ENCODE assay signal across 24 cellular contexts in the genomic region with DNA sequence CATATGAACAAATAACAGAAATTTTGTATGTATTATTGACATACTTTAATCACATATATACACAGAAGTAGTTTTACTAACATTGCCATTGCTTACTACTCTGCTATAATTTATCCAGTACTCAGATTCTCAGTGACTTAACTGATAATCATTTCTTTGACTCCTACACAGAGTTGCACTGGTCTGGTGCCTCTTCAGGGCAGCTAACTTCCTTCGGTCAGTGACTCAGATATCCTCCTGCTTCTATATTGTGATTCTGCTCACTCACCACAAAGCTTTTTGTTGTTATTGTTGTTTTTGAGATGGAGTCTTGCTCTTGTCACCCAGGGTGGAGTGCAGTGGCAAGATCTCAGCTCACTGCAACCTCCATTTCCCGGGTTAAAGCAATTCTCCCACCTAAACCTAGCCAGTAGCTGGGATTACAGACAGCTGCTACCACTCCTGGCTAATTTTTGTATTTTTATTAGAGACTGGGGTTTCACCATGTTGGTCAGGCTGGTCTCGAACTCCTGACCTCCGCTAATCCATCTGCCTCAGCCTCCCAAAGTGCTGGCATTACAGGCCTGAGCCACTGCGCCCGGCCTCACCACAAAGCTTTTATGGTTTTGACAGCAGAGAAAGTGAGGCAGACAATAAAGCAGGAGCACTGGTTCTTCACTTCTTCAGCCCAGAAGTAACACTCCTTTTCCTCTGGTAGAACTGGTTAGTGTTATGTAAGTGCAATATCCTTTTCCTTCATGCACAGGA.
"Had no signal": no experiment of that assay in that cellular context is flagged by ENCODE, and none has a peak within 500 bp of the region (broad histone marks: within the 10 kb centered on the region; RNA-seq: fewer than 3 reads in every experiment).

No MANE protein-coding gene starts in this region.

- DNase-seq: activated CD4-positive, alpha-beta T cell treated with anti-CD3 and anti-CD28 coated beads, Interleukin-2, amount 50 U/mL, for 4 hours; activated effector memory CD4-positive, alpha-beta T cell treated with anti-CD3 and anti-CD28 coated beads, Interleukin-2, amount 50 U/mL, for 16 hours; activated T-cell treated with anti-CD3 and anti-CD28 coated beads, Interleukin-2, amount 50 U/mL, for 72 hours; adrenal gland; body of pancreas; dorsolateral prefrontal cortex; endodermal cell; foreskin keratinocyte; hippocampal formation; islet precursor cell; left ventricle myocardium superior; naive thymus-derived CD4-positive, alpha-beta T cell; pancreas; right lobe of liver; small intestine; stimulated activated CD4-positive, alpha-beta T cell treated with anti-CD3 and anti-CD28 coated beads, Interleukin-15, amount 100 ng/mL, for 24 hours; stimulated activated CD4-positive, alpha-beta T cell treated with anti-CD3 and anti-CD28 coated beads, Interleukin-2, amount 100 ng/mL, for 48 hours; T-helper 1 cell; T-helper 9 cell; transverse colon; WERI-Rb-1 had no signal

- H3K36me3 ChIP-seq: adrenal gland, neutrophil, pancreas, right lobe of liver, transverse colon, vagina, WERI-Rb-1 had no signal

- H3K27ac ChIP-seq: adrenal gland, body of pancreas, dorsolateral prefrontal cortex, epithelial cell of prostate, foreskin keratinocyte, neutrophil, pancreas, right lobe of liver, transverse colon, vagina, WERI-Rb-1 had no signal

- H3K9me3 ChIP-seq: body of pancreas, neutrophil, pancreas, right lobe of liver, transverse colon, vagina had no signal

- H3K27me3 ChIP-seq: adrenal gland, body of pancreas, dorsolateral prefrontal cortex, foreskin keratinocyte, neutrophil, pancreas, right lobe of liver, transverse colon, vagina had no signal

- H3K4me1 ChIP-seq: adrenal gland, body of pancreas, foreskin keratinocyte, right lobe of liver, transverse colon, vagina had no signal

- ATAC-seq: activated T-cell treated with anti-CD3 and anti-CD28 coated beads, Interleukin-2, amount 50 U/mL, for 72 hours; body of pancreas; foreskin keratinocyte; left ventricle myocardium superior; naive thymus-derived CD4-positive, alpha-beta T cell; pancreas; right lobe of liver had no signal

- H3K4me3 ChIP-seq: adrenal gland, body of pancreas, dorsolateral prefrontal cortex, pancreas, right lobe of liver, transverse colon, vagina had no signal
